9 cellular contexts compared by ENCODE assay signal in the genomic region with DNA sequence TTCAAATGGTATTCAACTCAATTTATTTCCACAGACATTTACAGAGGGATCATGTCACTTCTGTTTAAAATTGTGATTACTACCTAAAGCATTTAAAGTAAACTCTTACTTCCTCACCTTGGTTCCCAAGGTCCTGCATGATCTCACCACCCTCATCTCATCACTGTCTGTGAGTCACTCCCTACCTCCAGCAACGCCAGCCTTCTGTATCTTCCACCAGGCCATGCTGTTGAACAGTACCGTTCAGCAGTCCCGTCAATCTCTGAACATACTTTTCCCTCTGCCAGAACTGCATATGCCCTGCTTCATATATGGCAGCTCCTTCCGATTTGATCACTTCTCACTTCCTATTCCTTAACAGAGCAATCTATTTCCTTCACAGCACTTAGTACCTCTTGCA. TPM values are rescaled to one million over a fixed set of nuclear protein-coding genes. Genes with fewer than 3 reads are reported as not detected.
A peak's percentile ranks its signal among the peaks of the same experiment; 100 is the strongest.
DNase-seq lines count a peak whose midpoint lies in the region; ATAC-seq and TF ChIP-seq lines count a peak whose summit lies in the region.
"Had no signal": no experiment of that assay in that cellular context is flagged by ENCODE, and none has a peak within 500 bp of the region (broad histone marks: within the 10 kb centered on the region; RNA-seq: fewer than 3 reads in every experiment).

No MANE protein-coding gene starts in this region.

- 0 out of 2 replicates have a peak, but pooled peaks cover 6% of the 10 kb centered on the region for H4K20me1 ChIP-seq in PC-9 (ENCODE audit: insufficient read depth)

- H3K36me3 Mint-ChIP-seq in type B pancreatic cell, result peaks cover 7% of the 10 kb centered on the region

- peaks cover 13% of the 10 kb centered on the region for H3F3A ChIP-seq in PC-9 (ENCODE audit: insufficient read depth, low read depth)

- H3K4me1 ChIP-seq in left ventricle myocardium inferior, result peaks cover 56% of the 10 kb centered on the region
- peaks cover 53% of the 10 kb centered on the region for H3K4me1 ChIP-seq in PC-9 (replicated peaks; ENCODE audit: insufficient read depth)

- H3K9me2 ChIP-seq in PC-9 (ENCODE audit: insufficient read depth), result no peaks in the 10 kb centered on the region

- intact Hi-C loops in left ventricle myocardium inferior (cut with micrococcal nuclease), result no loop called here
- intact Hi-C loops in left ventricle myocardium superior (cut with micrococcal nuclease), result no loop called here
- intact Hi-C loops in PC-9 (cut with micrococcal nuclease; ENCODE audit: unreplicated experiment), result loop anchor here (5.0 kb wide), 1 partner anchor 35 kb away; the partner anchor contains the start of gene CD59
- intact Hi-C loops in left colon (cut with DNase I, micrococcal nuclease), result no loop called here

- CTCF ChIA-PET in PC-9 (lab: Charles Lee), result no interaction called here

- no peak for ATAC-seq in left ventricle myocardium superior
- no peak for ATAC-seq in left colon

- H3K36me3 ChIP-seq in left ventricle myocardium inferior, result peaks cover 22% of the 10 kb centered on the region
- peaks cover 12% of the 10 kb centered on the region for H3K36me3 ChIP-seq in PC-9 (ENCODE audit: low read depth)

- no peak overlapping the region for H3K27ac ChIP-seq in left ventricle myocardium inferior (replicated peaks)
- peak overlapping the region; percentile 28; the same call in 1 of the 2 replicates for H3K27ac ChIP-seq in PC-9
- no peak overlapping the region for H3K27ac ChIP-seq in coronary artery
- H3K27ac ChIP-seq: testis had no signal

- H3K27me3 ChIP-seq in left ventricle myocardium inferior (ENCODE audit: low read depth) (no peaks in the 10 kb centered on the region), PC-9 (ENCODE audit: insufficient read depth, low read depth) (no peaks in the 10 kb centered on the region)
- H3K27me3 ChIP-seq: testis had no signal

- peak overlapping the region; percentile 81 for H3K4me2 ChIP-seq in PC-9

- POLR2A ChIA-PET in PC-9 (lab: Charles Lee; ENCODE audit: unreplicated experiment), result interaction anchor here (0.6 kb wide), 1 partner anchor 476 kb away, joined by 3 read pairs; no protein-coding TSS in a partner anchor

- no peaks in the 10 kb centered on the region for H3K9me3 Mint-ChIP-seq in type B pancreatic cell

- H3K27ac Mint-ChIP-seq in type B pancreatic cell, result peak overlapping the region; percentile 25

- no peak for DNase-seq in left ventricle myocardium inferior
- DNase-seq in left ventricle myocardium superior, result no peak
- peak; percentile 26 to 76 for DNase-seq in PC-9
- peak; percentile 63 for DNase-seq in glomerular visceral epithelial cell (ENCODE audit: extremely low spot score)
- DNase-seq in type B pancreatic cell (ENCODE audit: extremely low spot score, unreplicated experiment), result no peak
- no peak for DNase-seq in coronary artery (ENCODE audit: low spot score)
- no peak for DNase-seq in left colon
- DNase-seq in NCI-H1694 treated with DMSO at 0.1 percent for 48 hours (lab: John Stamatoyannopoulos, UW), result no peak
- DNase-seq: testis had no signal

- no TSS peak for BruUV-seq in PC-9 (replicated peaks; lab: Mats Ljungman, UMichigan)

- H2AFZ ChIP-seq in PC-9, result no peak overlapping the region

- H3K4me3 Mint-ChIP-seq in type B pancreatic cell, result peak overlapping the region; percentile 96

- TF ChIP-seq CTCF in left ventricle myocardium inferior (IDR thresholded peaks at IDR 0.05; ENCODE audit: borderline replicate concordance) (no peak), PC-9 (conservative IDR thresholded peaks at IDR 0.05) (no peak), type B pancreatic cell (conservative IDR thresholded peaks at IDR 0.05) (no peak), coronary artery (IDR thresholded peaks at IDR 0.05) (no peak)

- H3K4me1 Mint-ChIP-seq in type B pancreatic cell (ENCODE audit: unreplicated experiment), result peaks cover 20% of the 10 kb centered on the region

- H3K9me3 ChIP-seq in left ventricle myocardium inferior (replicated peaks), result no peaks in the 10 kb centered on the region
- no peaks in the 10 kb centered on the region for H3K9me3 ChIP-seq in PC-9 (ENCODE audit: insufficient read depth, low read depth)
- H3K9me3 ChIP-seq: testis had no signal

- H3K79me2 ChIP-seq in PC-9 (ENCODE audit: low read depth), result peaks cover 39% of the 10 kb centered on the region

- H3K27me3 Mint-ChIP-seq in type B pancreatic cell, result peaks cover 17% of the 10 kb centered on the region

- peak overlapping the region; percentile 96 for H3K4me3 ChIP-seq in left ventricle myocardium inferior
- H3K4me3 ChIP-seq in PC-9, result no peak overlapping the region
- no peak overlapping the region for H3K4me3 ChIP-seq in coronary artery
- H3K4me3 ChIP-seq: testis had no signal

RNA-seq across cellular contexts. Expression of gene FBXO3, which starts 2.0 kb away (rescaled TPM):
- total RNA-seq in left ventricle myocardium inferior (49.8 TPM), left ventricle myocardium superior (53.3 TPM), PC-9 (2021) (28.3 and 32.9 TPM in 2 replicates), type B pancreatic cell (ENCODE audit: low replicate concordance) (29.3 and 34.5 TPM in 2 replicates), left colon (10 to 100 TPM; 29.5 to 36.5 TPM)

RNA-seq across cellular contexts. Expression of gene CD59, which starts 36.1 kb away (rescaled TPM):
- total RNA-seq in left ventricle myocardium inferior (789 TPM), left ventricle myocardium superior (814 TPM), PC-9 (2021) (288 and 291 TPM in 2 replicates), type B pancreatic cell (ENCODE audit: low replicate concordance) (204 and 292 TPM in 2 replicates), left colon (100 to 1,000 TPM; 271 to 585 TPM)

Comparison
In these comparisons a context has a peak if more than half of its experiments do, and no peak if none do; other contexts are left out.
1. DNase-seq: peak in PC-9 (2 of 2) and glomerular visceral epithelial cell (single experiment); none in left ventricle myocardium inferior (single experiment), left ventricle myocardium superior (single experiment), type B pancreatic cell (single experiment), coronary artery (single experiment), left colon (0 of 2) and NCI-H1694 treated with DMSO at 0.1 percent for 48 hours (single experiment).